Comparison of ENCODE assay signal across 17 cellular contexts in the genomic region with DNA sequence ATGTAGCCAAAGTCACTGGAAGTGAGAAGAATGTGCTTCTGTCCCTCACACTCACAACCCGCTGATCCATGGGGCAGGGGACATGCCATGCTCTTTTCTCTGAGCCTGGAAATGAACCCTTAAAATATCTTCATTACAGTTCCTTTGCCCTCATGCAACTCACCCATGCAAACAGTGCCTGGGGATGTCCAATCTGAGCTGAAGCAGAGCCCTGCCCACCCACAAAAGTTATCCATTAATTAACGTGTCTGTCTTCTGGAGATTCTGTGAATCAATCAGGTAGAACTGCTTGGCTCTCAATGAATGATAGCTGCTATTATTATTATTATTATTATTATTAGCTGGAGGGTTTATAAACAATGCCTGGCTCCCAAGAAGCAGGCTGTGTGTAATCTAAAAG.
A peak's percentile ranks its signal among the peaks of the same experiment; 100 is the strongest.
DNase-seq lines count a peak whose midpoint lies in the region; ATAC-seq, FAIRE-seq and TF ChIP-seq lines count a peak whose summit lies in the region.
"Had no signal": no experiment of that assay in that cellular context is flagged by ENCODE, and none has a peak within 500 bp of the region (broad histone marks: within the 10 kb centered on the region; RNA-seq: fewer than 3 reads in every experiment).

No MANE protein-coding gene starts in this region.

- H3K9me3 Mint-ChIP-seq in effector memory CD8-positive, alpha-beta T cell = peaks cover 0 to 4% of the 10 kb centered on the region in 2 donors
- H3K9me3 Mint-ChIP-seq: CD4-positive, alpha-beta memory T cell had no signal

- no peak overlapping the region for H3K27ac Mint-ChIP-seq in effector memory CD8-positive, alpha-beta T cell
- H3K27ac Mint-ChIP-seq: CD4-positive, alpha-beta memory T cell; H9 had no signal

- in situ Hi-C loops in ACHN (cut with HindIII; ENCODE audit: low pct_ligation_motif_present, low pct_unique_long_range_greater_than_20kb, low sequenced_read_pairs) = no loop called here

- ATAC-seq in GM19452 (IDR thresholded peaks at IDR 0.05; ENCODE audit: unreplicated experiment) (peak; percentile 66), HG03354 (IDR thresholded peaks at IDR 0.05; ENCODE audit: poor library complexity, severe bottlenecking, unreplicated experiment) (peak; percentile 49), HG03175 (IDR thresholded peaks at IDR 0.05; ENCODE audit: unreplicated experiment) (no peak)
- ATAC-seq in effector memory CD8-positive, alpha-beta T cell (replicated peaks) = no peak

- CTCF ChIA-PET in HEK293T (lab: Yijun Ruan, JAX) = interaction anchor here (1.1 kb wide), 1 partner anchor 116 kb away, joined by 3 read pairs; no protein-coding TSS in a partner anchor

- peak; percentile 78 for FAIRE-seq in GM18507 (lab: Jason Lieb, UNC)
- FAIRE-seq: D721Med had no signal

- POLR2A ChIA-PET in HEK293T (lab: Yijun Ruan, JAX) = no interaction called here

- peak; percentile 14 for DNase-seq in GM18507 (ENCODE audit: extremely low spot score, insufficient read length, low read depth)
- peak; percentile 23 for DNase-seq in left kidney (ENCODE audit: low read depth, low spot score)
- no peak for DNase-seq in HEK293T (ENCODE audit: extremely low spot score)
- no peak for DNase-seq in effector memory CD8-positive, alpha-beta T cell
- DNase-seq in ACHN = no peak
- DNase-seq: BE2C; CD4-positive, alpha-beta memory T cell; GF-D8; GOT3; H9; IMR-90; Kasumi-1; KBM-7 had no signal

- H3K36me3 Mint-ChIP-seq in effector memory CD8-positive, alpha-beta T cell (ENCODE audit: insufficient read depth) = peaks cover 2% of the 10 kb centered on the region
- H3K36me3 Mint-ChIP-seq: CD4-positive, alpha-beta memory T cell had no signal

- no peak overlapping the region for H3K4me3 Mint-ChIP-seq in effector memory CD8-positive, alpha-beta T cell
- H3K4me3 Mint-ChIP-seq: CD4-positive, alpha-beta memory T cell; H9 had no signal

- no peaks in the 10 kb centered on the region for H3K4me1 Mint-ChIP-seq in effector memory CD8-positive, alpha-beta T cell (ENCODE audit: low read depth in 2 of 2)
- H3K4me1 Mint-ChIP-seq: CD4-positive, alpha-beta memory T cell had no signal

- H3K27me3 Mint-ChIP-seq in effector memory CD8-positive, alpha-beta T cell = peaks cover 33 to 34% of the 10 kb centered on the region in 2 donors

TF ChIP-seq in HEK293T, 16 proteins besides CTCF, POLR2A, EP300 and RAD21:
- TF ChIP-seq ELF4 (IDR thresholded peaks at IDR 0.05) (no peak), FOXK2 (IDR thresholded peaks at IDR 0.05) (no peak), HDGF (IDR thresholded peaks at IDR 0.05; ENCODE audit: borderline replicate concordance) (no peak), NFRKB (IDR thresholded peaks at IDR 0.05) (no peak), SUZ12 (IDR thresholded peaks at IDR 0.05) (no peak), CTBP1 (IDR thresholded peaks at IDR 0.05; ENCODE audit: borderline replicate concordance) (no peak)

Comparison
In these comparisons a context has a peak if more than half of its experiments do, and no peak if none do; other contexts are left out.
1. DNase-seq: peak in GM18507 (single experiment) and left kidney (single experiment); none in HEK293T (single experiment), effector memory CD8-positive, alpha-beta T cell (0 of 3) and ACHN (single experiment).
2. ATAC-seq: peak in GM19452 (single experiment) and HG03354 (single experiment); none in HG03175 (single experiment) and effector memory CD8-positive, alpha-beta T cell (single experiment).